In the genomic region with DNA sequence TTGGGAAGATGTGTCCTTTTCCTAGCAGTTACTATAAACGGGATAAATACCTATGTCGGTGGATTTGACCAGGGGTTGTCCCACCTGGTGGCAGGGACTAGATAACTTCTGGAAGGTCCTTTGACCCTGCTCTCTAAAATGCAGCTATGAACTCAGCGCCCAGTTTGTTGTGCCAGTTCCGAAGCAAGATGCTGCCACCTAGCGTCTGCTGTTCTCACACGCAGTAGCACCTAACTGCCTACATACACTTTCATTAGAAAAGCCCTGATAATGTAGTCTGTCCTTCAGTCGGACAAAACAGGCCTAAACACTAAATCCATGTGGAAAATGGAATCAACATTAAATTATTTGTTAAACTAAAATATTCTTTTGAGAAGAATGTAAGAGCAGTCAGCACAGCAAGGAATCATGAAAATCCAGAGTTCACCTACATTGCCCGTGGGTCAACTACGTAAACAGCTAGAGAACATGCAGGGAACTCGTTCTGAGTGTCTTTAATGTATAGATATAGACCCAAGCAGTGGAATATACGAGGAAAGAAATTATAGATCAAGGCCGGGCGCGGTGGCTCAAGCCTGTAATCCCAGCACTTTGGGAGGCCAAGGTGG, we compare ENCODE assay signal across 8 cellular contexts. TPM values are rescaled to one million over a fixed set of nuclear protein-coding genes. Genes with fewer than 3 reads are reported as not detected.
DNase-seq lines count a peak whose midpoint lies in the region; ATAC-seq and TF ChIP-seq lines count a peak whose summit lies in the region.

No MANE protein-coding gene starts in this region.

- no peaks in the 10 kb centered on the region for H3K79me2 ChIP-seq in HCT116 (ENCODE audit: insufficient read depth, low read length)

- H3K36me3 ChIP-seq in HCT116 (ENCODE audit: control insufficient read depth in 1 of 2, insufficient read depth in 2 of 2, low read length in 2 of 2) (no peaks in the 10 kb centered on the region), colonic mucosa (no peaks in the 10 kb centered on the region), right lobe of liver (no peaks in the 10 kb centered on the region)

- H3K4me3 Mint-ChIP-seq in CD4-positive, alpha-beta T cell, result no peak overlapping the region

- H3K9me3 Mint-ChIP-seq in CD4-positive, alpha-beta T cell, result no peaks in the 10 kb centered on the region

- H3K27ac ChIP-seq in CD4-positive, alpha-beta T cell (ENCODE audit: low read depth, low read length), result no peak overlapping the region
- H3K27ac ChIP-seq in HCT116 (ENCODE audit: low read depth, low read length) (no peak overlapping the region), colonic mucosa (no peak overlapping the region), right lobe of liver (no peak overlapping the region)

- H3K27me3 Mint-ChIP-seq in CD4-positive, alpha-beta T cell, result no peaks in the 10 kb centered on the region

- H2AFZ ChIP-seq in HCT116 (ENCODE audit: low read depth, low read length, poor library complexity, severe bottlenecking), result no peak overlapping the region

- no peaks in the 10 kb centered on the region for H3K4me1 Mint-ChIP-seq in CD4-positive, alpha-beta T cell (ENCODE audit: low read depth)

- intact Hi-C loops in CD4-positive, alpha-beta T cell (cut with DNase I, micrococcal nuclease), result loop anchor here (1.0 to 5.0 kb wide), 4 partner anchors 145 to 667 kb away; no protein-coding TSS in a partner anchor
- intact Hi-C loops in HCT116 (cut with micrococcal nuclease) (loop anchor here (1.0 to 10.0 kb wide), 4 partner anchors 149 to 669 kb away; a partner anchor contains a TSS), colonic mucosa (cut with DNase I) (loop anchor here (2.0 kb wide), 1 partner anchor 503 kb away; no protein-coding TSS in a partner anchor), right lobe of liver (cut with DNase I) (loop anchor here in 1 of 2 donors (10.0 kb wide), 1 partner anchor 509 kb away; no protein-coding TSS in a partner anchor)

- TF ChIP-seq POLR2A in HCT116 (IDR thresholded peaks at IDR 0.05; ENCODE audit: borderline replicate concordance, extremely low read depth, insufficient read depth, insufficient read length) (no peak), right lobe of liver (IDR thresholded peaks at IDR 0.05) (no peak)

- POLR2A ChIA-PET in CD4-positive, alpha-beta T cell (lab: Charles Lee), result interaction anchor here (0.6 kb wide), 1 partner anchor 504 kb away, joined by 3 read pairs; no protein-coding TSS in a partner anchor
- POLR2A ChIA-PET in HCT116 (lab: Charles Lee), result no interaction called here

- peak; percentile 86 for TF ChIP-seq RAD21 in HCT116 (IDR thresholded peaks at IDR 0.05; ENCODE audit: low read depth)

- H3K4me3 ChIP-seq in HCT116 (replicated peaks in 1 of 2; ENCODE audit: low read depth in 1 of 2, low read length in 2 of 2), result no peak overlapping the region
- no peak overlapping the region for H3K4me3 ChIP-seq in colonic mucosa
- no peak overlapping the region for H3K4me3 ChIP-seq in right lobe of liver

- peaks cover 49% of the 10 kb centered on the region for H3K36me3 Mint-ChIP-seq in CD4-positive, alpha-beta T cell (ENCODE audit: low read depth)

- CTCF ChIA-PET in CD4-positive, alpha-beta T cell (lab: Charles Lee), result interaction anchor here (0.5 to 3.4 kb wide), 9 partner anchors 10 to 1070 kb away, joined by 3 to 47 read pairs (median 4); no protein-coding TSS in a partner anchor
- CTCF ChIA-PET in HCT116 (lab: Charles Lee), result interaction anchor here (0.6 to 5.3 kb wide), 28 partner anchors 8 to 731 kb away, joined by 3 to 126 read pairs (median 4); no protein-coding TSS in a partner anchor

- no TSS peak for BruUV-seq in HCT116 (replicated peaks; lab: Mats Ljungman, UMichigan)

- H3K9me2 ChIP-seq in HCT116 (ENCODE audit: insufficient read depth), result no peaks in the 10 kb centered on the region

- H3K4me2 ChIP-seq in HCT116 (ENCODE audit: low read length), result no peak overlapping the region

- peak; percentile 71 for ATAC-seq in CD4-positive, alpha-beta T cell (ENCODE audit: poor library complexity)
- ATAC-seq in HCT116, result peak; percentile 98
- ATAC-seq in right lobe of liver, result peak; percentile 94 to 98 (median 96)
- ATAC-seq in GM21526 (IDR thresholded peaks at IDR 0.05; ENCODE audit: low FRiP score, unreplicated experiment), result no peak

- DNase-seq in CD4-positive, alpha-beta T cell, result peak; percentile 54 to 68 (median 60)
- DNase-seq in HCT116 (ENCODE audit: low read depth, low spot score) (peak; percentile 64), NCI-H510A treated with DMSO at 0.1 percent for 48 hours (lab: John Stamatoyannopoulos, UW) (peak; percentile 83), colonic mucosa (peak; percentile 76), right lobe of liver (peak; percentile 73 to 85 (median 79))
- peak; percentile 67 to 79 for DNase-seq in activated CD4-positive, alpha-beta T cell treated with anti-CD3 and anti-CD28 coated beads for 4 hours
- peak; percentile 28 to 60 (median 55) for DNase-seq in stimulated activated CD4-positive, alpha-beta T cell treated with anti-CD3 and anti-CD28 coated beads, TNF-alpha, amount 100 ng/mL, for 24 hours (ENCODE audit: low read depth in 3 of 3)

- no peaks in the 10 kb centered on the region for H3K27me3 ChIP-seq in CD4-positive, alpha-beta T cell (ENCODE audit: control insufficient read depth, insufficient read depth, low read length)
- H3K27me3 ChIP-seq in HCT116 (ENCODE audit: insufficient read depth, low read length), result peaks cover 22% of the 10 kb centered on the region
- no peaks in the 10 kb centered on the region for H3K27me3 ChIP-seq in colonic mucosa
- no peaks in the 10 kb centered on the region for H3K27me3 ChIP-seq in right lobe of liver

- 36% methylated on average over 13 of the region's 14 CpGs for WGBS in right lobe of liver (ENCODE audit: insufficient coverage, low coverage, low lambda C conversion rate, missing lambda C conversion rate)

- H3K4me1 ChIP-seq in HCT116 (ENCODE audit: control insufficient read depth in 1 of 2, insufficient read depth in 2 of 2, low read length in 2 of 2) (no peaks in the 10 kb centered on the region), colonic mucosa (no peaks in the 10 kb centered on the region), right lobe of liver (peaks cover 0 to 11% (median 5%) of the 10 kb centered on the region in 4 donors)

- no peaks in the 10 kb centered on the region for H4K20me1 ChIP-seq in HCT116 (ENCODE audit: insufficient read depth)

- no peak overlapping the region for H3K9ac ChIP-seq in HCT116 (ENCODE audit: low read length)
- no peak overlapping the region for H3K9ac ChIP-seq in colonic mucosa (ENCODE audit: low read depth in 2 of 2, low read length in 2 of 2)

- peak; percentile 92 for TF ChIP-seq CTCF in CD4-positive, alpha-beta T cell (IDR thresholded peaks at IDR 0.05)
- TF ChIP-seq CTCF in HCT116 (IDR thresholded peaks at IDR 0.05 in 2 of 3, conservative IDR thresholded peaks at IDR 0.05 in 1 of 3; ENCODE audit: borderline replicate concordance in 1 of 3, insufficient read depth in 1 of 3, low read depth in 2 of 3, low read length in 2 of 3) (peak; percentile 74 to 95 (median 93)), colonic mucosa (IDR thresholded peaks at IDR 0.05) (peak; percentile 77), right lobe of liver (IDR thresholded peaks at IDR 0.05) (peak; percentile 79 to 91 (median 89))

- RAD21 ChIA-PET in HCT116 (lab: Charles Lee; ENCODE audit: low non-redundant PET in 1 of 2, low total read pairs in 2 of 2, uncharacterized antibody in 2 of 2, unreplicated experiment in 2 of 2), result interaction anchor here (1.0 to 1.3 kb wide), 1 partner anchor 504 kb away, joined by 8 to 14 read pairs; no protein-coding TSS in a partner anchor

- peak overlapping the region; percentile 67 for H3K27ac Mint-ChIP-seq in CD4-positive, alpha-beta T cell

- no peaks in the 10 kb centered on the region for H3K9me3 ChIP-seq in CD4-positive, alpha-beta T cell (ENCODE audit: control insufficient read depth, low read length)
- H3K9me3 ChIP-seq in HCT116 (ENCODE audit: control insufficient read depth in 1 of 2, insufficient read depth in 1 of 2, low read depth in 1 of 2, low read length in 2 of 2) (no peaks in the 10 kb centered on the region), colonic mucosa (no peaks in the 10 kb centered on the region), right lobe of liver (no peaks in the 10 kb centered on the region)

TF ChIP-seq in HCT116, 20 proteins besides CTCF, POLR2A, EP300 and RAD21:
- TF ChIP-seq YY1 (IDR thresholded peaks at IDR 0.05; ENCODE audit: extremely low read depth, insufficient replicate concordance, low read depth, low read length), result no peak
TF ChIP-seq in HCT116: peak in this region for 0.

RNA-seq across cellular contexts. Expression of a gene that starts 51.1 kb away (rescaled TPM):
- total RNA-seq in CD4-positive, alpha-beta T cell, result 10 to 100 TPM; 23.5 to 27.5 TPM
- 18.4 TPM for total RNA-seq in HCT116 (2021; ENCODE audit: unreplicated experiment)
- polyA plus RNA-seq in HCT116 (2012), result 8.8 and 9.5 TPM in 2 replicates
- total RNA-seq in colonic mucosa, result 10 to 100 TPM; 50.3 to 54.8 TPM
- 1 to 10 TPM in 3 of 6 experiments, under 1 TPM in 3; 0.43 to 1.5 (median 0.91) TPM for total RNA-seq in right lobe of liver
